ENCODE assay signal across 25 cellular contexts in the genomic region with DNA sequence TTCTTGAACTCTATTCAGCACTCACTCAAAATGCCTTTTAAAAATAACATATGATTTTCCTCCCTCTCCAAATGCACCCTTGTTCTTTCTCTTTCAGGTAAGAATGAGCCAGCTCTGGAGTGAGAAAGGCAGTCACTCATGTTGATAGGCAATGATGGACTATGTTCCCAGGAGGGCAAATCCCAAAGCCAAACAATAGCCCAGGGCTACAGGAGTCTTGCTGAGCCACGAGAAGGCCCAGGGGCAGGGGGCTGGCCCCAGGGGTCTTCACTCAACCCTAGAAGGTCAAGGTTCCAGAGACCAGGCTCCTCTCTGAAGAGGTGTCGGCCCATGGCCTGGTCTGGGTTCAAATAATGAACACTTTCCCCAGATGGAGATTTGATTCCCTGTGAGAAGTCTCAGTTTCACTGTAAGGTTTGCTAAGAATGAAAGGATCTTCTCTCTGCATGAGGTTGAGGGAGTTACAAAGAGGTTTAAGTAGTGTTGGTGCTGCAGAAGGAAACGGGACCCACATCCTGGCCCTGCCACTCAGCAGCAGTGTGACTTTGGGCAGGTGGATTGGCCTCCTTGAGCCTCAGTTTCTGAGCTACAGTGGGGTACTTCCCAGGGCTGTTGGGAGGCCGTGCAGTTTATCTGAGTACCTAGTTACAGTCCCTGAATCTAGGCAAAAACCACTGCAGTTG. TPM values are rescaled to one million over a fixed set of nuclear protein-coding genes. Genes with fewer than 3 reads are reported as not detected.
DNase-seq lines count a peak whose midpoint lies in the region; ATAC-seq and TF ChIP-seq lines count a peak whose summit lies in the region.
"Had no signal": no experiment of that assay in that cellular context is flagged by ENCODE, and none has a peak within 500 bp of the region (broad histone marks: within the 10 kb centered on the region; RNA-seq: fewer than 3 reads in every experiment).

No MANE protein-coding gene starts in this region.

- H3K27ac ChIP-seq in endodermal cell (ENCODE audit: low read depth, low read length): peak overlapping the region; percentile 41
- H3K27ac ChIP-seq: body of pancreas, RWPE1, skin epidermis, suprapubic skin, VCaP had no signal

- H3K4me1 ChIP-seq in NT2/D1 (ENCODE audit: insufficient read depth, insufficient read length): peaks cover 21% of the 10 kb centered on the region
- peaks cover 26% of the 10 kb centered on the region for H3K4me1 ChIP-seq in endodermal cell (ENCODE audit: control insufficient read depth, insufficient read depth, low read length)

- no peak overlapping the region for H3K27ac Mint-ChIP-seq in activated naive CD4-positive, alpha-beta T cell treated with anti-CD3 and anti-CD28 coated beads for 36 hours
- H3K27ac Mint-ChIP-seq in endodermal cell: peak overlapping the region; percentile 93
- no peak overlapping the region for H3K27ac Mint-ChIP-seq in stimulated activated naive CD8-positive, alpha-beta T cell treated with anti-CD3 and anti-CD28 coated beads, Interleukin-15, amount 100 ng/mL, for 72 hours
- H3K27ac Mint-ChIP-seq: activated T-helper 1 cell treated with anti-CD3 and anti-CD28 coated beads, Interleukin-12 subunit alpha, Interleukin-12 subunit beta, Interleukin-2, Interleukin-4 antibody, amounts not matched to agents 30 ng/mL and 10 ng/mL and 1 ng/mL, durations not matched to agents 14 hours and 24 hours and 36 hours; T-helper 2 cell treated with Interferon-gamma antibody and Interleukin-4, amounts not matched to agents 5 μg/mL and 100 μg/mL, for 36 hours had no signal

- peaks cover 28% of the 10 kb centered on the region for H3K27me3 Mint-ChIP-seq in activated naive CD4-positive, alpha-beta T cell treated with anti-CD3 and anti-CD28 coated beads for 36 hours (ENCODE audit: low read depth)
- peaks cover 9% of the 10 kb centered on the region for H3K27me3 Mint-ChIP-seq in endodermal cell (ENCODE audit: insufficient read depth)
- H3K27me3 Mint-ChIP-seq in stimulated activated naive CD8-positive, alpha-beta T cell treated with anti-CD3 and anti-CD28 coated beads, Interleukin-15, amount 100 ng/mL, for 72 hours: peaks cover 40% of the 10 kb centered on the region

- no peaks in the 10 kb centered on the region for H3K36me3 ChIP-seq in NT2/D1 (ENCODE audit: insufficient read depth, insufficient read length, low read length)
- no peaks in the 10 kb centered on the region for H3K36me3 ChIP-seq in endodermal cell (ENCODE audit: control insufficient read depth, insufficient read depth, low read length)
- H3K36me3 ChIP-seq: suprapubic skin had no signal

- H3K9me3 Mint-ChIP-seq in activated naive CD4-positive, alpha-beta T cell treated with anti-CD3 and anti-CD28 coated beads for 36 hours: no peaks in the 10 kb centered on the region
- H3K9me3 Mint-ChIP-seq in endodermal cell: no peaks in the 10 kb centered on the region
- H3K9me3 Mint-ChIP-seq in stimulated activated naive CD8-positive, alpha-beta T cell treated with anti-CD3 and anti-CD28 coated beads, Interleukin-15, amount 100 ng/mL, for 72 hours: no peaks in the 10 kb centered on the region

- H3K9ac ChIP-seq in NT2/D1 (ENCODE audit: insufficient read length, low read depth) (peak overlapping the region; percentile 36), endodermal cell (ENCODE audit: extremely low read depth, low read length, poor library complexity, severe bottlenecking) (peak overlapping the region; percentile 31)
- H3K9ac ChIP-seq: SK-N-SH had no signal

- TF ChIP-seq CTCF in endodermal cell (conservative IDR thresholded peaks at IDR 0.05): no peak

- H3K36me3 Mint-ChIP-seq in activated naive CD4-positive, alpha-beta T cell treated with anti-CD3 and anti-CD28 coated beads for 36 hours (ENCODE audit: low read depth): no peaks in the 10 kb centered on the region
- peaks cover 10% of the 10 kb centered on the region for H3K36me3 Mint-ChIP-seq in endodermal cell (ENCODE audit: low read depth)

- H3K4me1 Mint-ChIP-seq in activated naive CD4-positive, alpha-beta T cell treated with anti-CD3 and anti-CD28 coated beads for 36 hours (ENCODE audit: low read depth): peaks cover 23% of the 10 kb centered on the region
- peaks cover 25% of the 10 kb centered on the region for H3K4me1 Mint-ChIP-seq in endodermal cell
- peaks cover 41% of the 10 kb centered on the region for H3K4me1 Mint-ChIP-seq in stimulated activated naive CD8-positive, alpha-beta T cell treated with anti-CD3 and anti-CD28 coated beads, Interleukin-15, amount 100 ng/mL, for 72 hours

- H3K9me3 ChIP-seq in NT2/D1 (ENCODE audit: insufficient read depth, low read length) (no peaks in the 10 kb centered on the region), endodermal cell (ENCODE audit: control insufficient read depth, low read length) (no peaks in the 10 kb centered on the region)
- H3K9me3 ChIP-seq: body of pancreas, Caco-2, SK-N-SH, suprapubic skin had no signal

- no peak overlapping the region for H3K4me3 ChIP-seq in NT2/D1 (ENCODE audit: insufficient read length, low read depth)
- H3K4me3 ChIP-seq in endodermal cell (ENCODE audit: low read length): peak overlapping the region; percentile 48
- H3K4me3 ChIP-seq: body of pancreas, skin epidermis, suprapubic skin had no signal

- CTCF ChIA-PET in activated naive CD4-positive, alpha-beta T cell treated with anti-CD3 and anti-CD28 coated beads for 36 hours (lab: Charles Lee): interaction anchor here (2.0 kb wide), 1 partner anchor 255 kb away, joined by 7 read pairs; no protein-coding TSS in a partner anchor

- DNase-seq in activated naive CD4-positive, alpha-beta T cell treated with anti-CD3 and anti-CD28 coated beads for 36 hours: peak; percentile 29
- no peak for DNase-seq in activated naive CD4-positive, alpha-beta T cell treated with anti-CD3 and anti-CD28 coated beads, Interleukin-2, amount 50 U/mL, for 16 hours
- DNase-seq in NT2/D1 (ENCODE audit: low read depth, low spot score) (no peak), endodermal cell (peak; percentile 76), head of caudate nucleus (no peak)
- DNase-seq in stimulated activated naive CD8-positive, alpha-beta T cell treated with anti-CD3 and anti-CD28 coated beads, Interleukin-15, amount 100 ng/mL, for 72 hours: peak in 1 of 2 donors; percentile 22
- DNase-seq: ACHN; activated CD8-positive, alpha-beta memory T cell treated with anti-CD3 and anti-CD28 coated beads for 24 hours; body of pancreas; Caco-2; DMS79 treated with DMSO at 0.1 percent for 48 hours; NCI-H1048; NCI-H187 treated with DMSO at 0.1 percent for 48 hours; NCI-H2227 treated with DMSO at 0.1 percent for 48 hours; NCI-H748 treated with DMSO at 0.1 percent for 48 hours; nucleus accumbens; SK-N-SH had no signal

- peak; percentile 87 for ATAC-seq in stimulated activated naive CD8-positive, alpha-beta T cell treated with anti-CD3 and anti-CD28 coated beads, Interleukin-15, amount 100 ng/mL, for 72 hours
- ATAC-seq in GM18868 (IDR thresholded peaks at IDR 0.05; ENCODE audit: unreplicated experiment): no peak
- ATAC-seq: body of pancreas had no signal

- H3K27me3 ChIP-seq in NT2/D1 (ENCODE audit: insufficient read depth, insufficient read length): no peaks in the 10 kb centered on the region
- H3K27me3 ChIP-seq in endodermal cell (ENCODE audit: control insufficient read depth, insufficient read depth, low read length, poor library complexity, severe bottlenecking): no peaks in the 10 kb centered on the region
- H3K27me3 ChIP-seq: body of pancreas had no signal

- 60 to 61% methylated on average over 3 to 4 of the region's 4 CpGs for WGBS in endodermal cell (ENCODE audit: insufficient coverage in 1 of 2, insufficient read length in 1 of 2), 2 experiments

- no peak overlapping the region for H3K4me3 Mint-ChIP-seq in activated naive CD4-positive, alpha-beta T cell treated with anti-CD3 and anti-CD28 coated beads for 36 hours
- H3K4me3 Mint-ChIP-seq in endodermal cell: peak overlapping the region; percentile 29
- H3K4me3 Mint-ChIP-seq in stimulated activated naive CD8-positive, alpha-beta T cell treated with anti-CD3 and anti-CD28 coated beads, Interleukin-15, amount 100 ng/mL, for 72 hours: peak overlapping the region in 1 of 2 donors; percentile 9
- H3K4me3 Mint-ChIP-seq: activated T-helper 1 cell treated with anti-CD3 and anti-CD28 coated beads, Interleukin-12 subunit alpha, Interleukin-12 subunit beta, Interleukin-2, Interleukin-4 antibody, amounts not matched to agents 30 ng/mL and 10 ng/mL and 1 ng/mL, durations not matched to agents 14 hours and 24 hours and 36 hours; T-helper 2 cell treated with Interferon-gamma antibody and Interleukin-4, amounts not matched to agents 5 μg/mL and 100 μg/mL, for 36 hours had no signal

- intact Hi-C loops in activated naive CD4-positive, alpha-beta T cell treated with anti-CD3 and anti-CD28 coated beads for 36 hours (cut with micrococcal nuclease): no loop called here
- intact Hi-C loops in head of caudate nucleus (cut with DNase I): no loop called here

RNA-seq across cellular contexts. Expression of a gene that starts 49.0 kb away (rescaled TPM):
- total RNA-seq in activated naive CD4-positive, alpha-beta T cell treated with anti-CD3 and anti-CD28 coated beads for 36 hours: under 1 TPM; 0.14 to 0.30 TPM
- 10 to 100 TPM; 18.2 to 19.6 TPM for total RNA-seq in endodermal cell
- 5.4 TPM for polyA plus RNA-seq in endodermal cell (2013, experiment 1 of 2)
- polyA plus RNA-seq in endodermal cell (2013, experiment 2 of 2): 7.7 TPM
- total RNA-seq: kidney epithelial cell had no signal

RNA-seq across cellular contexts. Expression of a gene that starts 53.8 kb away (rescaled TPM):
- total RNA-seq in activated naive CD4-positive, alpha-beta T cell treated with anti-CD3 and anti-CD28 coated beads for 36 hours: 10 to 100 TPM; 31.1 to 34.1 TPM
- total RNA-seq in endodermal cell: 10 to 100 TPM; 31.1 to 48.3 TPM
- polyA plus RNA-seq in endodermal cell (2013, experiment 1 of 2): 34.4 TPM
- 26.5 TPM for polyA plus RNA-seq in endodermal cell (2013, experiment 2 of 2)

Comparison
In these comparisons a context has a peak if more than half of its experiments do, and no peak if none do; other contexts are left out.
1. DNase-seq: peak in activated naive CD4-positive, alpha-beta T cell treated with anti-CD3 and anti-CD28 coated beads for 36 hours (single experiment) and endodermal cell (single experiment); none in activated naive CD4-positive, alpha-beta T cell treated with anti-CD3 and anti-CD28 coated beads, Interleukin-2, amount 50 U/mL, for 16 hours (single experiment), NT2/D1 (single experiment) and head of caudate nucleus (0 of 42).
2. RNA of a gene that starts 49.0 kb away (total RNA-seq): 18.2 to 19.6 TPM in endodermal cell; 0.14 to 0.30 TPM in activated naive CD4-positive, alpha-beta T cell treated with anti-CD3 and anti-CD28 coated beads for 36 hours; every median in the first group is over 10 times any median in the second.